8 cellular contexts compared by ENCODE assay signal in genomic region chr9:33265211-33265885, GRCh38. TPM values are rescaled to one million over a fixed set of nuclear protein-coding genes. Genes with fewer than 3 reads are reported as not detected.
A peak's percentile ranks its signal among the peaks of the same experiment; 100 is the strongest.
DNase-seq lines count a peak whose midpoint lies in the region; ATAC-seq and TF ChIP-seq lines count a peak whose summit lies in the region.

No MANE protein-coding gene starts in this region.

- H3F3A ChIP-seq in neural progenitor cell (ENCODE audit: low read depth): no peaks in the 10 kb centered on the region

- H3K4me3 ChIP-seq in NB4 (ENCODE audit: low read depth, low read length) (peak overlapping the region; percentile 90), endocrine pancreas (ENCODE audit: control insufficient read depth, insufficient read depth, low read length) (peak overlapping the region; percentile 90), neural progenitor cell (peak overlapping the region; percentile 71)

- peaks cover 0 to 2% (median 0%) of the 10 kb centered on the region in 7 donors for H3K9me3 Mint-ChIP-seq in CD14-positive monocyte
- H3K9me3 Mint-ChIP-seq in neural progenitor cell: no peaks in the 10 kb centered on the region

- no peak for DNase-seq in CD14-positive monocyte (ENCODE audit: low spot score)
- no peak for DNase-seq in NB4 (ENCODE audit: low read depth)
- no peak for DNase-seq in neural progenitor cell (ENCODE audit: low spot score)
- DNase-seq in NCI-H345 (lab: John Stamatoyannopoulos, UW): no peak
- no peak for DNase-seq in NCI-H446 (lab: John Stamatoyannopoulos, UW)
- no peak for DNase-seq in DMS 273 treated with DMSO at 0.1 percent for 48 hours (lab: John Stamatoyannopoulos, UW)

- H3K9me3 ChIP-seq in endocrine pancreas (ENCODE audit: control insufficient read depth, low read length): no peaks in the 10 kb centered on the region
- H3K9me3 ChIP-seq in neural progenitor cell (ENCODE audit: low read depth): no peaks in the 10 kb centered on the region

- H3K36me3 ChIP-seq in endocrine pancreas (ENCODE audit: control insufficient read depth, insufficient read depth, low read length) (no peaks in the 10 kb centered on the region), neural progenitor cell (peaks cover 14% of the 10 kb centered on the region)

- no peak for ATAC-seq in HG02763 (IDR thresholded peaks at IDR 0.05; ENCODE audit: unreplicated experiment)

- no peak for TF ChIP-seq POLR2A in NB4 (IDR thresholded peaks at IDR 0.05; ENCODE audit: extremely low read depth, insufficient read length)

- H3K36me3 Mint-ChIP-seq in CD14-positive monocyte: peaks cover 47 to 64% of the 10 kb centered on the region in 2 donors
- peaks cover 14% of the 10 kb centered on the region for H3K36me3 Mint-ChIP-seq in neural progenitor cell

- TF ChIP-seq CTCF in CD14-positive monocyte (IDR thresholded peaks at IDR 0.05): no peak
- no peak for TF ChIP-seq CTCF in NB4 (IDR thresholded peaks at IDR 0.05; ENCODE audit: low read depth, low read length)
- no peak for TF ChIP-seq CTCF in neural progenitor cell (IDR thresholded peaks at IDR 0.05)

- H3K79me2 ChIP-seq in neural progenitor cell (ENCODE audit: low read depth): peaks cover 40% of the 10 kb centered on the region

- H3K4me3 Mint-ChIP-seq in CD14-positive monocyte (peak overlapping the region; percentile 89 to 95), neural progenitor cell (peak overlapping the region; percentile 89)

- H3K4me1 Mint-ChIP-seq in CD14-positive monocyte (peaks cover 35% of the 10 kb centered on the region), neural progenitor cell (peaks cover 19% of the 10 kb centered on the region)

- intact Hi-C loops in CD14-positive monocyte (cut with micrococcal nuclease): loop anchor here in 1 of 2 donors (2.0 to 10.0 kb wide), 4 partner anchors 39 to 241 kb away; partner anchors contain the start of genes B4GALT1, DNAJA1 and SMU1

- peak overlapping the region; percentile 93 for H3K4me2 ChIP-seq in neural progenitor cell

- H3K27ac ChIP-seq in neural progenitor cell: no peak overlapping the region

- H3K27ac Mint-ChIP-seq in CD14-positive monocyte (peak overlapping the region; percentile 97 to 100 (median 99)), neural progenitor cell (no peak overlapping the region)

- no peaks in the 10 kb centered on the region for H4K20me1 ChIP-seq in neural progenitor cell (ENCODE audit: low read depth)

- peak overlapping the region; percentile 11 for H2AFZ ChIP-seq in neural progenitor cell (replicated peaks)

- H3K4me1 ChIP-seq in endocrine pancreas (ENCODE audit: control insufficient read depth, insufficient read depth, low read length): peaks cover 11% of the 10 kb centered on the region
- H3K4me1 ChIP-seq in neural progenitor cell: peaks cover 14% of the 10 kb centered on the region

- H3K27me3 Mint-ChIP-seq in CD14-positive monocyte (ENCODE audit: low read depth in 3 of 3) (peaks cover 0 to 1% (median 0%) of the 10 kb centered on the region in 3 donors), neural progenitor cell (ENCODE audit: insufficient read depth, low read depth) (peaks cover 2% of the 10 kb centered on the region)

- H3K27me3 ChIP-seq in endocrine pancreas (ENCODE audit: control insufficient read depth, insufficient read depth, low read length) (no peaks in the 10 kb centered on the region), neural progenitor cell (no peaks in the 10 kb centered on the region)

- H3K9ac ChIP-seq in endocrine pancreas (ENCODE audit: control insufficient read depth, insufficient read depth, low read length): peak overlapping the region; percentile 97
- H3K9ac ChIP-seq in neural progenitor cell: peak overlapping the region; percentile 88

RNA-seq across cellular contexts. Expression of gene CHMP5, which starts 0.5 kb away (rescaled TPM):
- 10 to 100 TPM; 65.0 to 72.5 TPM for polyA plus RNA-seq in CD14-positive monocyte
- 74.9 and 135 TPM in 2 replicates for total RNA-seq in neural progenitor cell (ENCODE audit: low replicate concordance)

RNA-seq across cellular contexts. Expression of gene BAG1, which starts 0.8 kb away (rescaled TPM):
- polyA plus RNA-seq in CD14-positive monocyte: 10 to 100 TPM; 93.6 to 94.5 TPM
- 44.3 and 49.2 TPM in 2 replicates for total RNA-seq in neural progenitor cell (ENCODE audit: low replicate concordance)

RNA-seq across cellular contexts. Expression of gene NFX1, which starts 25.0 kb away (rescaled TPM):
- polyA plus RNA-seq in CD14-positive monocyte: 1 to 10 TPM; 4.3 to 8.1 TPM
- 13.0 and 14.6 TPM in 2 replicates for total RNA-seq in neural progenitor cell (ENCODE audit: low replicate concordance)

RNA-seq across cellular contexts. Expression of gene SPINK4, which starts 25.4 kb away (rescaled TPM):
- polyA plus RNA-seq in CD14-positive monocyte: not detected
- total RNA-seq in neural progenitor cell (ENCODE audit: low replicate concordance): not detected in 2 replicates
